ENCODE assay signal across 22 cellular contexts in genomic region chr11:2203440-2204259, GRCh38. TPM values are rescaled to one million over a fixed set of nuclear protein-coding genes. Genes with fewer than 3 reads are reported as not detected.
DNase-seq lines count a peak whose midpoint lies in the region; ATAC-seq, FAIRE-seq and TF ChIP-seq lines count a peak whose summit lies in the region.
"Had no signal": no experiment of that assay in that cellular context is flagged by ENCODE, and none has a peak within 500 bp of the region (broad histone marks: within the 10 kb centered on the region; RNA-seq: fewer than 3 reads in every experiment).

No MANE protein-coding gene starts in this region.

- H3K79me2 ChIP-seq in HepG2 (ENCODE audit: insufficient read depth, low read length) = no peaks in the 10 kb centered on the region

- H3K4me3 Mint-ChIP-seq in activated naive CD4-positive, alpha-beta T cell treated with anti-CD3 and anti-CD28 coated beads, Interleukin-2, amount 10 ng/mL, durations not matched to agents 7 days and 5 days = no peak overlapping the region
- H3K4me3 Mint-ChIP-seq in stimulated activated naive B cell treated with anti-CD40 and anti-IgM and Interleukin-4, amounts not matched to agents 10 μg/mL and 1 μg/mL and 100 μg/mL, for 72 hours = no peak overlapping the region
- H3K4me3 Mint-ChIP-seq: CD8-positive, alpha-beta memory T cell; stimulated activated effector memory CD8-positive, alpha-beta T cell treated with anti-CD3 and anti-CD28 coated beads, Interleukin-12 subunit alpha, Interleukin-12 subunit beta, amount 100 ng/mL, for 72 hours had no signal

- H3K9ac ChIP-seq in HepG2 (ENCODE audit: insufficient read depth, low read depth, low read length) = peak overlapping the region; percentile 71

- TF ChIP-seq POLR2A in HepG2 (IDR thresholded peaks at IDR 0.05; ENCODE audit: insufficient read depth in 1 of 2, low read depth in 2 of 2, low read length in 2 of 2) = no peak
- TF ChIP-seq POLR2A in gastroesophageal sphincter (IDR thresholded peaks at IDR 0.05) = no peak

- H3K9me3 ChIP-seq in HepG2 (ENCODE audit: low read length) (no peaks in the 10 kb centered on the region), gastroesophageal sphincter (peaks cover 0 to 6% (median 0%) of the 10 kb centered on the region in 3 donors)
- H3K9me3 ChIP-seq: HAP-1, ovary had no signal

- FAIRE-seq in HepG2 (lab: Jason Lieb, UNC) = no peak
- FAIRE-seq: bronchial epithelial cell had no signal

- TSS peak; percentile 72 for BruUV-seq in HepG2 (replicated peaks; lab: Mats Ljungman, UMichigan)

- H3K9me3 Mint-ChIP-seq in activated naive CD4-positive, alpha-beta T cell treated with anti-CD3 and anti-CD28 coated beads, Interleukin-2, amount 10 ng/mL, durations not matched to agents 7 days and 5 days = no peaks in the 10 kb centered on the region
- peaks cover 3 to 4% of the 10 kb centered on the region in 2 donors for H3K9me3 Mint-ChIP-seq in stimulated activated naive B cell treated with anti-CD40 and anti-IgM and Interleukin-4, amounts not matched to agents 10 μg/mL and 1 μg/mL and 100 μg/mL, for 72 hours

- no peaks in the 10 kb centered on the region for H3K36me3 Mint-ChIP-seq in activated naive CD4-positive, alpha-beta T cell treated with anti-CD3 and anti-CD28 coated beads, Interleukin-2, amount 10 ng/mL, durations not matched to agents 7 days and 5 days
- H3K36me3 Mint-ChIP-seq in stimulated activated naive B cell treated with anti-CD40 and anti-IgM and Interleukin-4, amounts not matched to agents 10 μg/mL and 1 μg/mL and 100 μg/mL, for 72 hours = no peaks in the 10 kb centered on the region
- H3K36me3 Mint-ChIP-seq: CD8-positive, alpha-beta memory T cell; stimulated activated effector memory CD8-positive, alpha-beta T cell treated with anti-CD3 and anti-CD28 coated beads, Interleukin-12 subunit alpha, Interleukin-12 subunit beta, amount 100 ng/mL, for 72 hours had no signal

- H3K4me3 ChIP-seq in HepG2 (replicated peaks in 1 of 3; ENCODE audit: insufficient read depth in 1 of 3, low read depth in 2 of 3, low read length in 3 of 3) (peak overlapping the region; percentile 14 to 63 (median 53); a peak in 5 of 6 replicates), gastroesophageal sphincter (no peak overlapping the region)
- H3K4me3 ChIP-seq: HAP-1, ovary, smooth muscle cell had no signal

- no peaks in the 10 kb centered on the region for H4K20me1 ChIP-seq in HepG2 (ENCODE audit: insufficient read depth, low read length)

- ATAC-seq in HepG2 = peak; percentile 70
- ATAC-seq in stimulated activated naive B cell treated with anti-CD40 and anti-IgM and Interleukin-4, amounts not matched to agents 10 μg/mL and 1 μg/mL and 100 μg/mL, for 72 hours (replicated peaks) = no peak
- no peak for ATAC-seq in HG02623 (IDR thresholded peaks at IDR 0.05; ENCODE audit: unreplicated experiment)
- no peak for ATAC-seq in gastroesophageal sphincter
- ATAC-seq: stimulated activated effector memory CD8-positive, alpha-beta T cell treated with anti-CD3 and anti-CD28 coated beads, Interleukin-12 subunit alpha, Interleukin-12 subunit beta, amount 100 ng/mL, for 72 hours had no signal

- H3K27ac ChIP-seq in HepG2 (ENCODE audit: extremely low read length, insufficient read depth, low read length) (peak overlapping the region; percentile 66), gastroesophageal sphincter (no peak overlapping the region)
- H3K27ac ChIP-seq: ovary had no signal

- in situ Hi-C loops in HepG2 (cut with HindIII; ENCODE audit: extremely low pct_ligation_motif_present, low pct_unique_long_range_greater_than_20kb) = loop anchor here (5.0 to 25.0 kb wide), 2 partner anchors 214 to 534 kb away; no protein-coding TSS in a partner anchor

- peak; percentile 7 for DNase-seq in activated naive CD4-positive, alpha-beta T cell treated with anti-CD3 and anti-CD28 coated beads, Interleukin-2, amount 10 ng/mL, durations not matched to agents 7 days and 5 days
- no peak for DNase-seq in activated naive CD4-positive, alpha-beta T cell treated with Interleukin-2 at 50 U/mL for 16 hours
- peak; percentile 95 for DNase-seq in SW480 (ENCODE audit: low spot score)
- DNase-seq in HepG2 (ENCODE audit: low spot score) = peak; percentile 86
- no peak for DNase-seq in stimulated activated naive B cell treated with anti-CD40 and anti-IgM and Interleukin-4, amounts not matched to agents 10 μg/mL and 1 μg/mL and 100 μg/mL, for 72 hours
- no peak for DNase-seq in midbrain (lab: John Stamatoyannopoulos, UW)
- DNase-seq: ACHN; activated T-cell treated with anti-CD3 and anti-CD28 coated beads, Interleukin-2, amount 50 U/mL, for 48 hours; CD8-positive, alpha-beta memory T cell; DND-41; hippocampal formation; Karpas-422; NCI-H1092 treated with DMSO at 0.1 percent for 48 hours; NCI-H526 treated with DMSO at 0.1 percent for 48 hours had no signal

- H2AFZ ChIP-seq in HepG2 (ENCODE audit: low read length) = no peak overlapping the region

- H3K27me3 ChIP-seq in HepG2 (ENCODE audit: control insufficient read depth in 1 of 2, insufficient read depth in 2 of 2, low read length in 2 of 2) (no peaks in the 10 kb centered on the region), gastroesophageal sphincter (peaks cover 22% of the 10 kb centered on the region)
- H3K27me3 ChIP-seq: ovary had no signal

- H3K36me3 ChIP-seq in HepG2 (replicated peaks in 1 of 2; ENCODE audit: control insufficient read depth in 1 of 2, insufficient read depth in 2 of 2, low read length in 2 of 2) = no peaks in the 10 kb centered on the region; a peak in 1 of 5 replicates
- H3K36me3 ChIP-seq in gastroesophageal sphincter = no peaks in the 10 kb centered on the region
- H3K36me3 ChIP-seq: HAP-1, ovary had no signal

- peak overlapping the region; percentile 78 for H3K4me2 ChIP-seq in HepG2 (ENCODE audit: low read depth, low read length)
- H3K4me2 ChIP-seq: smooth muscle cell had no signal

- no peaks in the 10 kb centered on the region for H3K27me3 Mint-ChIP-seq in activated naive CD4-positive, alpha-beta T cell treated with anti-CD3 and anti-CD28 coated beads, Interleukin-2, amount 10 ng/mL, durations not matched to agents 7 days and 5 days
- H3K27me3 Mint-ChIP-seq in stimulated activated naive B cell treated with anti-CD40 and anti-IgM and Interleukin-4, amounts not matched to agents 10 μg/mL and 1 μg/mL and 100 μg/mL, for 72 hours = peaks cover 13 to 19% of the 10 kb centered on the region in 2 donors

- POLR2A ChIA-PET in HepG2 (lab: Yijun Ruan, JAX) = interaction anchor here (0.8 to 3.9 kb wide), 3 partner anchors 9 to 102 kb away, joined by 3 to 34 read pairs (median 3); no protein-coding TSS in a partner anchor

- no peak overlapping the region for H3K27ac Mint-ChIP-seq in activated naive CD4-positive, alpha-beta T cell treated with anti-CD3 and anti-CD28 coated beads, Interleukin-2, amount 10 ng/mL, durations not matched to agents 7 days and 5 days
- peak overlapping the region; percentile 47 for H3K27ac Mint-ChIP-seq in stimulated activated naive B cell treated with anti-CD40 and anti-IgM and Interleukin-4, amounts not matched to agents 10 μg/mL and 1 μg/mL and 100 μg/mL, for 72 hours
- H3K27ac Mint-ChIP-seq: CD8-positive, alpha-beta memory T cell; stimulated activated effector memory CD8-positive, alpha-beta T cell treated with anti-CD3 and anti-CD28 coated beads, Interleukin-12 subunit alpha, Interleukin-12 subunit beta, amount 100 ng/mL, for 72 hours had no signal

- no peaks in the 10 kb centered on the region for H3K4me1 Mint-ChIP-seq in activated naive CD4-positive, alpha-beta T cell treated with anti-CD3 and anti-CD28 coated beads, Interleukin-2, amount 10 ng/mL, durations not matched to agents 7 days and 5 days
- no peaks in the 10 kb centered on the region for H3K4me1 Mint-ChIP-seq in stimulated activated naive B cell treated with anti-CD40 and anti-IgM and Interleukin-4, amounts not matched to agents 10 μg/mL and 1 μg/mL and 100 μg/mL, for 72 hours
- H3K4me1 Mint-ChIP-seq: CD8-positive, alpha-beta memory T cell; stimulated activated effector memory CD8-positive, alpha-beta T cell treated with anti-CD3 and anti-CD28 coated beads, Interleukin-12 subunit alpha, Interleukin-12 subunit beta, amount 100 ng/mL, for 72 hours had no signal

- CTCF ChIA-PET in activated naive CD4-positive, alpha-beta T cell treated with anti-CD3 and anti-CD28 coated beads, Interleukin-2, amount 10 ng/mL, durations not matched to agents 7 days and 5 days (lab: Charles Lee) = no interaction called here
- CTCF ChIA-PET in HepG2 (lab: Yijun Ruan, JAX; ENCODE audit: low intra/inter-chr PET ratio, low total read pairs) = no interaction called here

- H3K4me1 ChIP-seq in HepG2 (ENCODE audit: insufficient read depth, low read length) (peaks cover 77% of the 10 kb centered on the region), gastroesophageal sphincter (no peaks in the 10 kb centered on the region)
- H3K4me1 ChIP-seq: HAP-1 had no signal

- WGBS in HepG2 (ENCODE audit: low lambda C conversion rate) = 80% methylated on average over 10 of the region's 23 CpGs
- 100% methylated on average over 1 of the region's 23 CpGs; no CpG with 5 or more reads in 1 of the 2 donors for WGBS in gastroesophageal sphincter (ENCODE audit: low coverage in 1 of 2), 2 donors

- no peak for TF ChIP-seq CTCF in HepG2 (CRISPR knock-in tag; IDR thresholded peaks at IDR 0.05)
- TF ChIP-seq CTCF in gastroesophageal sphincter (IDR thresholded peaks at IDR 0.05) = no peak

- intact Hi-C loops in HepG2 (cut with micrococcal nuclease; ENCODE audit: unreplicated experiment) = no loop called here

- TF ChIP-seq EP300 in HepG2 (IDR thresholded peaks at IDR 0.05; ENCODE audit: low read depth in 2 of 2, low read length in 2 of 2) (peak in 1 of 2 experiments; percentile 62; a peak in 2 of 4 replicates), HepG2 (CRISPR knock-in tag; IDR thresholded peaks at IDR 0.05; ENCODE audit: borderline replicate concordance) (no peak; the same call in 1 of the 2 replicates), gastroesophageal sphincter (IDR thresholded peaks at IDR 0.05) (no peak)

- no peak for TF ChIP-seq RAD21 in HepG2 (CRISPR knock-in tag; IDR thresholded peaks at IDR 0.05)

RNA-seq across cellular contexts. Expression of gene TH, which starts 32.0 kb away (rescaled TPM):
- total RNA-seq in HepG2 (2016; rRNA removed; fragmentation: Illumina TruSeq; extraction: Trizol) (not detected in 2 replicates), gastroesophageal sphincter (under 1 TPM in 2 of 4 donors, not detected in 2; 0.27 TPM)
- total RNA-seq in HepG2 (2016; cell fraction: cytosol; rRNA removed; fragmentation: Illumina TruSeq; extraction: Trizol; ENCODE audit: low read depth) = not detected in 2 replicates
- not detected in 2 replicates for total RNA-seq in HepG2 (2016; cell fraction: insoluble cytoplasmic fraction; rRNA removed; fragmentation: Illumina TruSeq; extraction: Trizol)
- not detected in 2 replicates for total RNA-seq in HepG2 (2016; cell fraction: membrane; rRNA removed; fragmentation: Illumina TruSeq; extraction: Trizol)
- not detected in 2 replicates for total RNA-seq in HepG2 (2016; cell fraction: nucleus; rRNA removed; fragmentation: Illumina TruSeq; extraction: Trizol)
- polyA plus RNA-seq in HepG2 (2011; rRNA removed) = 0.36 and 0.42 TPM in 2 replicates
- polyA plus RNA-seq in HepG2 (2011; cell fraction: cytosol; rRNA removed) = 0.08 and 0.15 TPM in 2 replicates
- polyA plus RNA-seq in HepG2 (2011; cell fraction: nucleus; rRNA removed) = 3.1 and 4.3 TPM in 2 replicates
- polyA plus RNA-seq in HepG2 (2012) = not detected in 2 replicates
- polyA plus RNA-seq in HepG2 (2016; cell fraction: cytosol; fragmentation: Illumina TruSeq; extraction: Trizol; ENCODE audit: low read depth) = not detected in 2 replicates
- not detected in 2 replicates for polyA plus RNA-seq in HepG2 (2016; cell fraction: insoluble cytoplasmic fraction; fragmentation: Illumina TruSeq; extraction: Trizol; ENCODE audit: low read depth)
- polyA plus RNA-seq in HepG2 (2016; cell fraction: membrane; fragmentation: Illumina TruSeq; extraction: Trizol; ENCODE audit: low read depth) = not detected in 2 replicates
- not detected in 2 replicates for polyA plus RNA-seq in HepG2 (2016; cell fraction: nucleus; fragmentation: Illumina TruSeq; extraction: Trizol; ENCODE audit: insufficient read depth, low read depth)
- polyA minus RNA-seq in HepG2 (2011; rRNA and poly(A)+ RNA removed; ENCODE audit: low replicate concordance) = not detected in 2 replicates
- polyA minus RNA-seq in HepG2 (2011; cell fraction: cytosol; rRNA and poly(A)+ RNA removed) = not detected in 2 replicates
- not detected in 2 replicates for polyA minus RNA-seq in HepG2 (2011; cell fraction: nucleus; rRNA and poly(A)+ RNA removed)
- total RNA-seq: CD8-positive, alpha-beta memory T cell; smooth muscle cell had no signal
- polyA plus RNA-seq: CD8-positive, alpha-beta memory T cell; smooth muscle cell had no signal

RNA-seq across cellular contexts. Expression of gene INS, which starts 42.6 kb away (rescaled TPM):
- total RNA-seq in HepG2 (2016; rRNA removed; fragmentation: Illumina TruSeq; extraction: Trizol) = not detected in 2 replicates
- total RNA-seq in HepG2 (2016; cell fraction: cytosol; rRNA removed; fragmentation: Illumina TruSeq; extraction: Trizol; ENCODE audit: low read depth) = not detected in 2 replicates
- not detected in 2 replicates for total RNA-seq in HepG2 (2016; cell fraction: insoluble cytoplasmic fraction; rRNA removed; fragmentation: Illumina TruSeq; extraction: Trizol)
- total RNA-seq in HepG2 (2016; cell fraction: membrane; rRNA removed; fragmentation: Illumina TruSeq; extraction: Trizol) = not detected in 2 replicates
- not detected in 2 replicates for total RNA-seq in HepG2 (2016; cell fraction: nucleus; rRNA removed; fragmentation: Illumina TruSeq; extraction: Trizol)
- not detected in 2 replicates for polyA plus RNA-seq in HepG2 (2011; rRNA removed)
- not detected in 2 replicates for polyA plus RNA-seq in HepG2 (2011; cell fraction: cytosol; rRNA removed)
- not detected in 2 replicates for polyA plus RNA-seq in HepG2 (2011; cell fraction: nucleus; rRNA removed)
- polyA plus RNA-seq in HepG2 (2012) = not detected in 2 replicates
- polyA plus RNA-seq in HepG2 (2016; cell fraction: cytosol; fragmentation: Illumina TruSeq; extraction: Trizol; ENCODE audit: low read depth) = not detected in 2 replicates
- polyA plus RNA-seq in HepG2 (2016; cell fraction: insoluble cytoplasmic fraction; fragmentation: Illumina TruSeq; extraction: Trizol; ENCODE audit: low read depth) = not detected in 2 replicates
- polyA plus RNA-seq in HepG2 (2016; cell fraction: membrane; fragmentation: Illumina TruSeq; extraction: Trizol; ENCODE audit: low read depth) = not detected in 2 replicates
- not detected in 2 replicates for polyA plus RNA-seq in HepG2 (2016; cell fraction: nucleus; fragmentation: Illumina TruSeq; extraction: Trizol; ENCODE audit: insufficient read depth, low read depth)
- polyA minus RNA-seq in HepG2 (2011; rRNA and poly(A)+ RNA removed; ENCODE audit: low replicate concordance) = not detected in 2 replicates
- polyA minus RNA-seq in HepG2 (2011; cell fraction: cytosol; rRNA and poly(A)+ RNA removed) = not detected in 2 replicates
- not detected in 2 replicates for polyA minus RNA-seq in HepG2 (2011; cell fraction: nucleus; rRNA and poly(A)+ RNA removed)
- total RNA-seq in gastroesophageal sphincter = not detected
- total RNA-seq: bronchial epithelial cell; CD8-positive, alpha-beta memory T cell; HT-29; smooth muscle cell had no signal
- polyA plus RNA-seq: CD8-positive, alpha-beta memory T cell; ovary; smooth muscle cell had no signal

Comparison
In these comparisons a context has a peak if more than half of its experiments do, and no peak if none do; other contexts are left out.
1. DNase-seq: peak in activated naive CD4-positive, alpha-beta T cell treated with anti-CD3 and anti-CD28 coated beads, Interleukin-2, amount 10 ng/mL, durations not matched to agents 7 days and 5 days (single experiment), SW480 (single experiment) and HepG2 (single experiment); none in activated naive CD4-positive, alpha-beta T cell treated with Interleukin-2 at 50 U/mL for 16 hours (single experiment), stimulated activated naive B cell treated with anti-CD40 and anti-IgM and Interleukin-4, amounts not matched to agents 10 μg/mL and 1 μg/mL and 100 μg/mL, for 72 hours (single experiment) and midbrain (single experiment).
2. H3K4me3 ChIP-seq: peak in HepG2 (3 of 3); none in gastroesophageal sphincter (0 of 2).